ENCODE assay signal across 10 cellular contexts in the genomic region with DNA sequence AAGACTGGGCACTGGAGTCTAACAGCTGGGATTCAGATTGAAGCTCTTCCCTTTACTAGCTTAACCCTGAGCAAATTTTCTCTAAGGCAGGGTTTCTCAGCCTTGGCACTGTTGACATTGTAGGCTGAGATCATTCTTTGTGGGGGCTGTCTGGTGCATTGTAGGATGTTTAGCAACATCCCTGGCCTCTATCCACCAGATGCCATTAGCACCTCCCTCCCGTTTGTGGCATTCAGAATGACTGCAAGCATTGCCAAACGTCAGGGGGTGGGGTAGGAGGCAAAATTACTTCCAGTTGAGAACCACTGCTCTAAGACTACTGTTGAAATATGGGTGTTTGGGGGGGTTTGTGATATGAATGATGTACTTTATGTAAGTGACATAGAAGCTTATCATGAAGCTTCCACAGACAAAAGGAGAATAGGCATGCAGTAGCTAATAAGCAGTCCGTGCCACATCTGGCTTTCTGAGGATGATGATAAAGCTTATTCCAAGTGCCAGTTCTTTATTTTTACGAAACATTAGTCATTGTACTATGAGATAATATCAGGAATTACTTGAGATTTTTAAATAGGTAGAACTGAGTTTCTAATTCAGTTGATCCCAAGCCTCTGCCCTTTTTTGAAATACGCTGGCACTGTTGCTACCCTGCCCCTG. TPM values are rescaled to one million over a fixed set of nuclear protein-coding genes. Genes with fewer than 3 reads are reported as not detected.
DNase-seq lines count a peak whose midpoint lies in the region; ATAC-seq and TF ChIP-seq lines count a peak whose summit lies in the region.
"Had no signal": no experiment of that assay in that cellular context is flagged by ENCODE, and none has a peak within 500 bp of the region (broad histone marks: within the 10 kb centered on the region; RNA-seq: fewer than 3 reads in every experiment).

No MANE protein-coding gene starts in this region.

- TF ChIP-seq CTCF in endothelial cell (IDR thresholded peaks at IDR 0.05; ENCODE audit: unreplicated experiment) (no peak), nephron (IDR thresholded peaks at IDR 0.05; ENCODE audit: unreplicated experiment in 3 of 3) (no peak)

- peak overlapping the region; percentile 28 for H3K4me3 Mint-ChIP-seq in endothelial cell (ENCODE audit: unreplicated experiment)
- H3K4me3 Mint-ChIP-seq in nephron: no peak overlapping the region
- no peak overlapping the region for H3K4me3 Mint-ChIP-seq in immature natural killer cell
- H3K4me3 Mint-ChIP-seq: activated CD4-positive, alpha-beta T cell treated with anti-CD3 and anti-CD28 coated beads for 36 hours had no signal

- ATAC-seq in HG03108 (IDR thresholded peaks at IDR 0.05; ENCODE audit: unreplicated experiment): no peak
- ATAC-seq in GM19035 (IDR thresholded peaks at IDR 0.05; ENCODE audit: unreplicated experiment): no peak
- ATAC-seq: activated CD4-positive, alpha-beta T cell treated with anti-CD3 and anti-CD28 coated beads for 36 hours had no signal

- DNase-seq in EH (ENCODE audit: low read depth) (peak; percentile 92), NCI-H69 (lab: John Stamatoyannopoulos, UW) (peak; percentile 76), endothelial cell (ENCODE audit: low spot score) (no peak), immature natural killer cell (no peak)
- no peak for DNase-seq in activated naive CD4-positive, alpha-beta T cell (lab: John Stamatoyannopoulos, UW)
- DNase-seq: activated CD4-positive, alpha-beta T cell treated with anti-CD3 and anti-CD28 coated beads for 36 hours; stimulated activated CD4-positive, alpha-beta T cell treated with anti-CD3 and anti-CD28 coated beads, Interleukin-12 subunit alpha, Interleukin-12 subunit beta, amount 100 ng/mL, for 4 hours had no signal

- H3K36me3 Mint-ChIP-seq in endothelial cell (ENCODE audit: low read depth, unreplicated experiment) (peaks cover 20% of the 10 kb centered on the region), nephron (ENCODE audit: low read depth) (peaks cover 49% of the 10 kb centered on the region), immature natural killer cell (no peaks in the 10 kb centered on the region)

- H3K27me3 Mint-ChIP-seq in endothelial cell (ENCODE audit: unreplicated experiment) (peaks cover 3% of the 10 kb centered on the region), nephron (ENCODE audit: low read depth) (no peaks in the 10 kb centered on the region), immature natural killer cell (ENCODE audit: low read depth in 3 of 3) (no peaks in the 10 kb centered on the region)
- H3K27me3 Mint-ChIP-seq: activated CD4-positive, alpha-beta T cell treated with anti-CD3 and anti-CD28 coated beads for 36 hours had no signal

- no peaks in the 10 kb centered on the region for H3K9me3 Mint-ChIP-seq in endothelial cell (ENCODE audit: unreplicated experiment)
- H3K9me3 Mint-ChIP-seq in nephron: peaks cover 13% of the 10 kb centered on the region
- H3K9me3 Mint-ChIP-seq in immature natural killer cell: no peaks in the 10 kb centered on the region

- H3K4me1 Mint-ChIP-seq in endothelial cell (ENCODE audit: unreplicated experiment) (peaks cover 35% of the 10 kb centered on the region), nephron (peaks cover 35% of the 10 kb centered on the region), immature natural killer cell (peaks cover 29 to 43% of the 10 kb centered on the region in 2 donors)

- H3K27ac Mint-ChIP-seq in endothelial cell (ENCODE audit: unreplicated experiment) (no peak overlapping the region), nephron (peak overlapping the region in 2 of 3 experiments; percentile 37 to 54), immature natural killer cell (peak overlapping the region in 2 of 6 donors; percentile 3 to 42)
- H3K27ac Mint-ChIP-seq: activated CD4-positive, alpha-beta T cell treated with anti-CD3 and anti-CD28 coated beads for 36 hours had no signal

RNA-seq across cellular contexts. Expression of gene NKIRAS1, which starts 39.3 kb away (rescaled TPM):
- 4.3 TPM for total RNA-seq in endothelial cell (ENCODE audit: unreplicated experiment)
- polyA plus RNA-seq in immature natural killer cell: 1 to 10 TPM; 2.1 to 4.7 (median 4.0) TPM

RNA-seq across cellular contexts. Expression of gene RPL15, which starts 39.5 kb away (rescaled TPM):
- 2,853 TPM for total RNA-seq in endothelial cell (ENCODE audit: unreplicated experiment)
- 1,000 to 10,000 TPM; 2,712 to 5,031 (median 2,871) TPM for polyA plus RNA-seq in immature natural killer cell

Comparison
In these comparisons a context has a peak if more than half of its experiments do, and no peak if none do; other contexts are left out.
1. DNase-seq: peak in EH (single experiment) and NCI-H69 (single experiment); none in endothelial cell (single experiment), immature natural killer cell (0 of 3) and activated naive CD4-positive, alpha-beta T cell (0 of 4).